8 cellular contexts compared by ENCODE assay signal in genomic region chr1:202144510-202145324, GRCh38. TPM values are rescaled to one million over a fixed set of nuclear protein-coding genes. Genes with fewer than 3 reads are reported as not detected.
DNase-seq lines count a peak whose midpoint lies in the region; ATAC-seq, FAIRE-seq and TF ChIP-seq lines count a peak whose summit lies in the region.

Gene ARL8A, minus strand, starts transcription at chr1:202144737. Its CDS starts 165 bp downstream, at chr1:202144572.

- H3K9me3 Mint-ChIP-seq in activated naive CD8-positive, alpha-beta T cell treated with anti-CD3 and anti-CD28 coated beads, Interleukin-2, amount 50 U/mL, for 24 hours, result no peaks in the 10 kb centered on the region

- TF ChIP-seq CTCF in D721Med (IDR thresholded peaks at IDR 0.05; ENCODE audit: insufficient read depth, missing control alignments), result no peak
- no peak for TF ChIP-seq CTCF in pancreas (IDR thresholded peaks at IDR 0.05)

- H3K4me3 Mint-ChIP-seq in activated naive CD8-positive, alpha-beta T cell treated with anti-CD3 and anti-CD28 coated beads, Interleukin-2, amount 50 U/mL, for 24 hours, result peak within 1 kb of the TSS; percentile 99

- peak; percentile 59 for ATAC-seq in GM21360 (IDR thresholded peaks at IDR 0.05; ENCODE audit: unreplicated experiment)
- ATAC-seq in activated naive CD8-positive, alpha-beta T cell treated with anti-CD3 and anti-CD28 coated beads, Interleukin-2, amount 50 U/mL, for 24 hours, result peak; percentile 45
- ATAC-seq in pancreas, result peak; percentile 78 to 88 (median 85)

- intact Hi-C loops in cardiac septum (cut with DNase I) (no loop called here), pancreas (cut with DNase I) (no loop called here)

- H3K4me3 ChIP-seq in HUES6 (ENCODE audit: low read depth, low read length), result peak within 1 kb of the TSS; percentile 79
- H3K4me3 ChIP-seq in SK-N-MC, result peak within 1 kb of the TSS; percentile 78
- H3K4me3 ChIP-seq in pancreas, result peak within 1 kb of the TSS; percentile 58 to 97 (median 78)

- peak within 1 kb of the TSS; percentile 91 for H3K27ac Mint-ChIP-seq in activated naive CD8-positive, alpha-beta T cell treated with anti-CD3 and anti-CD28 coated beads, Interleukin-2, amount 50 U/mL, for 24 hours

- WGBS in pancreas, 2 donors, result 1% methylated on average over 64 to 70 of the region's 70 CpGs

- peaks cover 36% of the 10 kb centered on the region for H3K4me1 Mint-ChIP-seq in activated naive CD8-positive, alpha-beta T cell treated with anti-CD3 and anti-CD28 coated beads, Interleukin-2, amount 50 U/mL, for 24 hours

- peak within 1 kb of the TSS; percentile 69; the same call in 1 of the 2 replicates for H3K27ac ChIP-seq in HUES6 (ENCODE audit: low read depth, low read length)
- no peak within 1 kb of the TSS for H3K27ac ChIP-seq in SK-N-MC
- peak within 1 kb of the TSS; percentile 31 to 81 (median 70) for H3K27ac ChIP-seq in pancreas

- H3K9me3 ChIP-seq in HUES6 (ENCODE audit: control insufficient read depth, insufficient read depth, low read depth, low read length) (no peaks in the 10 kb centered on the region), SK-N-MC (ENCODE audit: low read depth, low read length) (no peaks in the 10 kb centered on the region), pancreas (no peaks in the 10 kb centered on the region)

- H3K27me3 Mint-ChIP-seq in activated naive CD8-positive, alpha-beta T cell treated with anti-CD3 and anti-CD28 coated beads, Interleukin-2, amount 50 U/mL, for 24 hours, result no peaks in the 10 kb centered on the region

- peaks cover 22% of the 10 kb centered on the region for H3K36me3 Mint-ChIP-seq in activated naive CD8-positive, alpha-beta T cell treated with anti-CD3 and anti-CD28 coated beads, Interleukin-2, amount 50 U/mL, for 24 hours (ENCODE audit: low read depth)

- H3K27me3 ChIP-seq in HUES6 (ENCODE audit: control insufficient read depth, insufficient read depth, low read length) (peaks cover 10% of the 10 kb centered on the region), pancreas (no peaks in the 10 kb centered on the region)

- H3K36me3 ChIP-seq in HUES6 (ENCODE audit: control insufficient read depth, insufficient read depth, low read length) (no peaks in the 10 kb centered on the region; the same call in 1 of the 2 replicates), SK-N-MC (ENCODE audit: insufficient read depth, low read length) (no peaks in the 10 kb centered on the region), pancreas (no peaks in the 10 kb centered on the region)

- H3K4me1 ChIP-seq in HUES6 (ENCODE audit: control insufficient read depth, insufficient read depth, low read length), result peaks cover 14% of the 10 kb centered on the region
- peaks cover 0 to 16% (median 8%) of the 10 kb centered on the region in 3 donors for H3K4me1 ChIP-seq in pancreas

- DNase-seq in D721Med (ENCODE audit: insufficient read length, low spot score), result peak; percentile 91
- DNase-seq in SK-N-MC (ENCODE audit: low read depth, low spot score), result no peak
- peak; percentile 79 for DNase-seq in activated naive CD8-positive, alpha-beta T cell treated with anti-CD3 and anti-CD28 coated beads, Interleukin-2, amount 50 U/mL, for 24 hours
- peak; percentile 92 for DNase-seq in cardiac septum (ENCODE audit: low spot score)
- DNase-seq in pancreas, result peak; percentile 63 to 90 (median 73)
- DNase-seq in middle frontal gyrus (ENCODE audit: extremely low spot score, low spot score), result no peak

- peak within 1 kb of the TSS; percentile 88 for H3K9ac ChIP-seq in HUES6 (ENCODE audit: low read length)
- peak within 1 kb of the TSS; percentile 84 for H3K9ac ChIP-seq in SK-N-MC (ENCODE audit: insufficient read length)

- no peak for FAIRE-seq in D721Med (lab: Jason Lieb, UNC)
- no peak for FAIRE-seq in pancreas (lab: Jason Lieb, UNC)

RNA-seq across cellular contexts. Expression of gene ARL8A, which starts in this region (rescaled TPM):
- total RNA-seq in cardiac septum (74.5 TPM), pancreas (10 to 100 TPM; 17.9 to 30.4 (median 24.8) TPM)
- 10 to 100 TPM; 14.8 to 20.5 TPM for polyA plus RNA-seq in pancreas

Comparison
In these comparisons a context has a peak if more than half of its experiments do, and no peak if none do; other contexts are left out.
1. DNase-seq: peak in D721Med (single experiment), activated naive CD8-positive, alpha-beta T cell treated with anti-CD3 and anti-CD28 coated beads, Interleukin-2, amount 50 U/mL, for 24 hours (single experiment), cardiac septum (single experiment) and pancreas (6 of 6); none in SK-N-MC (single experiment) and middle frontal gyrus (single experiment).
2. Peak in every context shown above with its lines, with median percentiles within 50 percentile points of each other: ATAC-seq and H3K4me3 ChIP-seq.